In genomic region chr16:1920727-1921155, GRCh38 we compare ENCODE assay signal across 1 cellular context.
A peak's percentile ranks its signal among the peaks of the same experiment; 100 is the strongest.
TF ChIP-seq lines count a peak whose summit lies in the region.

No MANE protein-coding gene starts in this region.

TF ChIP-seq in GM23338, 12 proteins besides CTCF, POLR2A, EP300 and RAD21:
- peak; percentile 30 for TF ChIP-seq EZH2 (IDR thresholded peaks at IDR 0.05; ENCODE audit: low read depth, unreplicated experiment)
- no peak for TF ChIP-seq CREB1 (CRISPR knock-in tag; IDR thresholded peaks at IDR 0.05; ENCODE audit: low read depth)
